ENCODE assay signal across 1 cellular context in genomic region chr7:54758702-54759665, GRCh38.
TF ChIP-seq lines count a peak whose summit lies in the region.

Gene SEC61G, minus strand, starts transcription at chr7:54759211. Its CDS starts 1,623 bp downstream, at chr7:54757588.

TF ChIP-seq in HEK293, 187 proteins besides CTCF, POLR2A, EP300 and RAD21 (continued from another document and continues in another):
- TF ChIP-seq BCL6B (tag by site-specific recombination; IDR thresholded peaks at IDR 0.05) (no peak), ZNF274 (IDR thresholded peaks at IDR 0.05; ENCODE audit: low read length) (no peak), ZNF274 (tag by site-specific recombination; IDR thresholded peaks at IDR 0.05; ENCODE audit: borderline replicate concordance) (no peak), ZNF239 (tag by site-specific recombination; IDR thresholded peaks at IDR 0.05) (no peak), ZNF248 (tag by site-specific recombination; IDR thresholded peaks at IDR 0.05) (no peak), ZNF140 (tag by site-specific recombination; IDR thresholded peaks at IDR 0.05) (no peak), ZNF488 (tag by site-specific recombination; IDR thresholded peaks at IDR 0.05) (no peak), ZNF76 (tag by site-specific recombination; IDR thresholded peaks at IDR 0.05; ENCODE audit: borderline replicate concordance, low read depth) (peak; percentile 40; the same call in 1 of the 2 replicates), ZNF701 (tag by site-specific recombination; IDR thresholded peaks at IDR 0.05) (no peak), ZNF350 (tag by site-specific recombination; IDR thresholded peaks at IDR 0.05) (no peak), ZNF555 (tag by site-specific recombination; conservative IDR thresholded peaks at IDR 0.05) (no peak), ZNF747 (tag by site-specific recombination; IDR thresholded peaks at IDR 0.05) (no peak), MYNN (tag by site-specific recombination; IDR thresholded peaks at IDR 0.05; ENCODE audit: borderline replicate concordance) (no peak), ZNF18 (tag by site-specific recombination; IDR thresholded peaks at IDR 0.05) (no peak), ZNF561 (tag by site-specific recombination; IDR thresholded peaks at IDR 0.05; ENCODE audit: borderline replicate concordance) (no peak), BCL11A (tag by site-specific recombination; IDR thresholded peaks at IDR 0.05; ENCODE audit: low read depth) (no peak), ZNF707 (tag by site-specific recombination; IDR thresholded peaks at IDR 0.05) (no peak), ZNF626 (tag by site-specific recombination; IDR thresholded peaks at IDR 0.05) (no peak), ZNF645 (tag by site-specific recombination; IDR thresholded peaks at IDR 0.05) (no peak), YY1 (tag by site-specific recombination; IDR thresholded peaks at IDR 0.05) (no peak), SP2 (tag by site-specific recombination; IDR thresholded peaks at IDR 0.05) (peak; percentile 83), ZFP3 (tag by site-specific recombination; IDR thresholded peaks at IDR 0.05; ENCODE audit: low read depth) (no peak), ZNF571 (tag by site-specific recombination; IDR thresholded peaks at IDR 0.05) (no peak), TSHZ1 (tag by site-specific recombination; IDR thresholded peaks at IDR 0.05; ENCODE audit: borderline replicate concordance) (no peak), ZNF501 (tag by site-specific recombination; IDR thresholded peaks at IDR 0.05) (0 out of 2 replicates have a peak, but pooled peaks have one; percentile 44), SALL2 (tag by site-specific recombination; IDR thresholded peaks at IDR 0.05; ENCODE audit: borderline replicate concordance) (no peak), ZNF623 (tag by site-specific recombination; IDR thresholded peaks at IDR 0.05) (no peak), ZNF530 (tag by site-specific recombination; IDR thresholded peaks at IDR 0.05; ENCODE audit: low read depth) (no peak), ZNF639 (tag by site-specific recombination; IDR thresholded peaks at IDR 0.05) (no peak), ZNF664 (tag by site-specific recombination; IDR thresholded peaks at IDR 0.05) (no peak), PRDM10 (tag by site-specific recombination; IDR thresholded peaks at IDR 0.05) (no peak), GLIS1 (tag by site-specific recombination; IDR thresholded peaks at IDR 0.05) (no peak), ZNF777 (tag by site-specific recombination; IDR thresholded peaks at IDR 0.05; ENCODE audit: borderline replicate concordance) (no peak), ZIC2 (tag by site-specific recombination; IDR thresholded peaks at IDR 0.05) (no peak), PRDM4 (tag by site-specific recombination; IDR thresholded peaks at IDR 0.05) (no peak), ZNF223 (tag by site-specific recombination; IDR thresholded peaks at IDR 0.05) (no peak), MEIS1 (CRISPR knock-in tag; IDR thresholded peaks at IDR 0.05; ENCODE audit: borderline replicate concordance) (no peak), ZFP41 (tag by site-specific recombination; IDR thresholded peaks at IDR 0.05; ENCODE audit: borderline replicate concordance) (no peak), ZNF366 (tag by site-specific recombination; conservative IDR thresholded peaks at IDR 0.05) (no peak), ZNF585B (tag by site-specific recombination; IDR thresholded peaks at IDR 0.05) (no peak), ZNF354C (tag by site-specific recombination; IDR thresholded peaks at IDR 0.05; ENCODE audit: borderline replicate concordance, low read depth) (no peak), ZNF670 (tag by site-specific recombination; IDR thresholded peaks at IDR 0.05; ENCODE audit: low read depth) (no peak), ZNF211 (tag by site-specific recombination; IDR thresholded peaks at IDR 0.05; ENCODE audit: low read depth) (no peak), ZNF654 (tag by site-specific recombination; IDR thresholded peaks at IDR 0.05; ENCODE audit: low read depth) (no peak), ZBTB26 (tag by site-specific recombination; optimal IDR thresholded peaks at IDR 0.05) (peak; percentile 22), HOXD13 (CRISPR knock-in tag; IDR thresholded peaks at IDR 0.05; ENCODE audit: borderline replicate concordance) (no peak), ZNF768 (tag by site-specific recombination; IDR thresholded peaks at IDR 0.05) (no peak), HOXC10 (CRISPR knock-in tag; IDR thresholded peaks at IDR 0.05) (0 out of 2 replicates have a peak, but pooled peaks have one; percentile 23), ZNF830 (tag by site-specific recombination; IDR thresholded peaks at IDR 0.05; ENCODE audit: low read depth) (no peak), ZNF114 (tag by site-specific recombination; IDR thresholded peaks at IDR 0.05) (no peak), ZEB2 (tag by site-specific recombination; IDR thresholded peaks at IDR 0.05) (no peak), ZNF548 (tag by site-specific recombination; IDR thresholded peaks at IDR 0.05) (no peak), EGR2 (tag by site-specific recombination; IDR thresholded peaks at IDR 0.05; ENCODE audit: low read depth) (0 out of 2 replicates have a peak, but pooled peaks have one; percentile 12)
